Comparison of ENCODE assay signal across 8 cellular contexts in the genomic region with DNA sequence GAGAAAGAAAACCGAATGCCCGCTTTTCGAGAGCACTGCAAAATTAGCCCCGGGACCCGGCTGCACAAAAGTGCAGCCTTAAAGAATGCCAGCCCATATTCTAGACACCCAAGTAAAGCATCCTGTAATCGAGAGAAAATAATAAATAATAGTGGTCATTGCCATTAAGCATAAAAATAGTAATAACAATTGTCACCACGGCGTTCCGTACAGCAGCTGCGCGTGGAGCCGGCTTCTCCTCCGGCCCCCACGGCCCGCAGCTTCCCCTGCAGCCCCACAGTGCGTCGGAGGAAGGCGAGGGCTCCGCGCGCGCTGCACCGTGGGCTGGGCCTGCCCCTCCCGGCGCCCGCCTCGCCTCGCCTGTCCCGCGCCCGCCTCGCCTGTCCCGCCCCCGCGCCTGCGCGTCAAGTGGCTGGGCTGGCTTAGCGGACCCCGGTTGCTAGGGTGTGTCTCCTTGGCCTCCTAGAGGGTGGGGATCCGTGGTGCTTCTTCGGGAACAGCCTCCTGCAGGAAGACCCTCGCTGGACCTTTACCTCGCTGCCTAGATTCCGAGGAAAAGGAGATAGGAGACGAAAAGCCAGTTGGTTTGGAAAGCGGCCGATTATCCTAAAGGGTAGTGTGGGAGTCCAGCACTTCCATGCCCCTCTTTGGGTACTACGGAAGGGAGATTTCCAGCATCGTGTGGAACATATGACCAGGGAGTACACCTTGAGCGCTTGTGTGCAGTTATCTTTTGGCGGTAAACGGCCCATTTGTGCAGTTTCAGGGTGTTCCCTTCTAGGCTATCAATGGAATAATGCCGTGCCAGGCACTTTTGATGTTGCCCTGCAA. TPM values are rescaled to one million over a fixed set of nuclear protein-coding genes. Genes with fewer than 3 reads are reported as not detected.
DNase-seq lines count a peak whose midpoint lies in the region; TF ChIP-seq lines count a peak whose summit lies in the region.

A gene with protein sequence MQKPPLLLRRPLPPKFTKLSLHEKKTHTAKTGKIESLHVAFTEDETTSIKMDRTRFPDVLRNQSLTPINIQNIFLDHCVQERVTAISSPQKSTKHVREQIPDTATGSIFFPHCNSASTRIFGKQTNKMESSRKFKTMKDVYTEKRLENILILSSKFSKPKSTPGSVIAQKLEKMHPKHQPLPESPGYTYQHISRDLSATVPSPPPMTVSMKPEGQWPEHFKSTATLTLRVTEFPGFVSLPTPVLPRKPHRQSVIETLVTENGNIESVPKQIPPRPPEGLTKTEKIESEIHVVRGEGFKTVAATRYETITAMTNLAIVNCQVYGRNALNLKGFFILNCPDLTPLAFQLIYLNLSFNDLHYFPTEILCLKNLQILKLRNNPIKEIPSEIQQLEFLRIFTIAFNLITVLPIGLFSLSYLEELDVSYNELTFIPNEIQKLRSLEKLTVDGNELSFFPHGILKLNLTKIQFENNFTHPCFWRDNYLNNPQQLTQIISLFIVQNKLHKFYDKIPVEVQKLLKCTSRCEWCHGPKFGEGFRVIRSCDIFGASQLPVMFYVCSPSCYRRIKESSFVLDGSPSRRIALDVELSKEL (plus strand): TSS at position 408 of the 831 bp plus-strand sequence. CDS start 1,107 bp downstream, outside the sequence.

- H3K4me1 ChIP-seq in Loucy (ENCODE audit: insufficient read depth, low read length, poor library complexity, severe bottlenecking) (peaks cover 32% of the 10 kb centered on the region), iPS DF 6.9 (ENCODE audit: control insufficient read depth, insufficient read depth, low read length) (no peaks in the 10 kb centered on the region)

- H3K9me2 ChIP-seq in Loucy (replicated peaks; ENCODE audit: low read depth, low read length), result no peaks in the 10 kb centered on the region

- H2AFZ ChIP-seq in Loucy (ENCODE audit: low read length), result peak within 1 kb of the TSS; percentile 90

- H3K4me3 ChIP-seq in Loucy (ENCODE audit: low read length, poor library complexity, severe bottlenecking) (peak within 1 kb of the TSS; percentile 74), iPS DF 6.9 (ENCODE audit: low read length) (peak within 1 kb of the TSS; percentile 40; the same call in 1 of the 2 replicates), skeletal muscle cell (ENCODE audit: low read depth, low read length) (peak within 1 kb of the TSS; percentile 54)

- WGBS in iPS DF 6.9 (ENCODE audit: insufficient coverage, insufficient read length), result no CpG with 5 or more reads among the region's 53 CpGs

- H3K9me3 ChIP-seq in Loucy (ENCODE audit: insufficient read depth, low read depth, low read length) (no peaks in the 10 kb centered on the region), iPS DF 6.9 (ENCODE audit: control insufficient read depth, insufficient read depth, low read length) (no peaks in the 10 kb centered on the region)

- DNase-seq in GM03348 (ENCODE audit: low spot score) (peak; percentile 85), H4 (ENCODE audit: low spot score) (peak; percentile 60), T1000 (lab: John Stamatoyannopoulos, UW) (peak; percentile 1), astrocyte of the hippocampus (ENCODE audit: low read depth, low spot score) (peak; percentile 71), iPS DF 6.9 (ENCODE audit: low read depth, low spot score) (no peak), skeletal muscle cell (ENCODE audit: low read depth) (no peak), RKO (ENCODE audit: low spot score) (no peak)

- H3K36me3 ChIP-seq in Loucy (ENCODE audit: insufficient read depth, low read length), result no peaks in the 10 kb centered on the region
- H3K36me3 ChIP-seq in iPS DF 6.9 (ENCODE audit: control insufficient read depth, insufficient read depth, low read length), result no peaks in the 10 kb centered on the region

- no peak for TF ChIP-seq CTCF in Loucy (conservative IDR thresholded peaks at IDR 0.05; ENCODE audit: low read length)

- 0 out of 2 replicates have a peak, but pooled peaks cover 2% of the 10 kb centered on the region for H3F3A ChIP-seq in Loucy (ENCODE audit: low read depth)

- no peaks in the 10 kb centered on the region for H4K20me1 ChIP-seq in Loucy (ENCODE audit: insufficient read depth, low read length, poor library complexity, severe bottlenecking)

- H3K27me3 ChIP-seq in Loucy (ENCODE audit: insufficient read depth, low read length, poor library complexity, severe bottlenecking), result no peaks in the 10 kb centered on the region
- no peaks in the 10 kb centered on the region; the same call in 1 of the 2 replicates for H3K27me3 ChIP-seq in iPS DF 6.9 (ENCODE audit: control insufficient read depth, insufficient read depth, low read length)

- H3K79me2 ChIP-seq in Loucy (ENCODE audit: insufficient read depth, low read length), result peaks cover 8% of the 10 kb centered on the region; the same call in 1 of the 2 replicates

- H3K27ac ChIP-seq in iPS DF 6.9 (ENCODE audit: low read length), result no peak within 1 kb of the TSS

- H3K4me2 ChIP-seq in Loucy (ENCODE audit: low read depth, low read length, poor library complexity, severe bottlenecking), result peak within 1 kb of the TSS; percentile 82

- peak within 1 kb of the TSS; percentile 72 for H3K9ac ChIP-seq in Loucy (ENCODE audit: low read depth, low read length, poor library complexity, severe bottlenecking)

RNA-seq across cellular contexts. Expression of the gene that starts here (rescaled TPM):
- total RNA-seq in H4 (2014; rRNA removed; shearing (Covaris generic)), result 0.10 TPM in 1 of 2 replicates, not detected in the other

Comparison
In these comparisons a context has a peak if more than half of its experiments do, and no peak if none do; other contexts are left out.
1. Peak in DNase-seq in H4; RNA of the gene not detected or under 1 TPM.
2. DNase-seq: peak in GM03348 (single experiment), T1000 (single experiment) and astrocyte of the hippocampus (single experiment); none in iPS DF 6.9 (single experiment), skeletal muscle cell (single experiment) and RKO (single experiment).
3. Peak in every context shown above with its lines, with median percentiles within 50 percentile points of each other: H3K4me3 ChIP-seq.